Comparison of ENCODE assay signal across 33 cellular contexts in genomic region chr17:70947215-70947614, GRCh38.
"Had no signal": no experiment of that assay in that cellular context is flagged by ENCODE, and none has a peak within 500 bp of the region (broad histone marks: within the 10 kb centered on the region; RNA-seq: fewer than 3 reads in every experiment).

No MANE protein-coding gene starts in this region.

- H3K27me3 Mint-ChIP-seq: activated B cell treated with CpG ODN at 0.5 μM for 24 hours; activated CD8-positive, alpha-beta T cell treated with anti-CD3 and anti-CD28 coated beads for 36 hours; activated naive CD8-positive, alpha-beta T cell treated with anti-CD3 and anti-CD28 coated beads, Interleukin-2, amount 10 ng/mL, durations not matched to agents 7 days and 5 days; activated T-helper 17 cell treated with anti-CD3 and anti-CD28 coated beads, Interleukin-2, amount 50 U/mL, for 72 hours; effector memory CD8-positive, alpha-beta T cell; T-helper 17 cell had no signal

- H3K4me1 ChIP-seq: adrenal gland, body of pancreas, esophagus muscularis mucosa, foreskin keratinocyte, gastrocnemius medialis had no signal

- H3K9me3 ChIP-seq: adrenal gland, body of pancreas, esophagus muscularis mucosa, gastrocnemius medialis had no signal

- DNase-seq: activated B cell treated with CpG ODN at 0.5 μM for 24 hours; activated CD4-positive, alpha-beta T cell treated with anti-CD3 and anti-CD28 coated beads for 48 hours; activated CD4-positive, alpha-beta T cell treated with anti-CD3 and anti-CD28 coated beads, Interleukin-2, amount 50 U/mL, for 1 hour; activated CD4-positive, alpha-beta T cell treated with anti-CD3 and anti-CD28 coated beads, Interleukin-2, amount 50 U/mL, for 48 hours; activated CD8-positive, alpha-beta memory T cell treated with anti-CD3 and anti-CD28 coated beads for 24 hours; activated CD8-positive, alpha-beta T cell treated with anti-CD3 and anti-CD28 coated beads for 36 hours; activated effector memory CD4-positive, alpha-beta T cell treated with Interleukin-2 at 50 U/mL for 16 hours; activated gamma-delta T cell treated with Interleukin-2 at 50 U/mL for 16 hours; activated naive CD4-positive, alpha-beta T cell treated with Interleukin-2 at 50 U/mL for 16 hours; activated naive CD8-positive, alpha-beta T cell treated with anti-CD3 and anti-CD28 coated beads, Interleukin-2, amount 10 ng/mL, durations not matched to agents 7 days and 5 days; activated T-cell treated with anti-CD3 and anti-CD28 coated beads, Interleukin-2, amount 50 U/mL, for 4 hours; adrenal gland; amygdala; aorta; body of pancreas; caudate nucleus; cortex of kidney; dermis blood vessel endothelial cell; effector CD4-positive, alpha-beta T cell; effector memory CD8-positive, alpha-beta T cell; erythroblast; foreskin keratinocyte; gastrocnemius medialis; glutamatergic neuron; T-helper 1 cell; T-helper 17 cell; T1000; WERI-Rb-1 had no signal

- H3K4me1 Mint-ChIP-seq: activated B cell treated with CpG ODN at 0.5 μM for 24 hours; activated naive CD8-positive, alpha-beta T cell treated with anti-CD3 and anti-CD28 coated beads, Interleukin-2, amount 10 ng/mL, durations not matched to agents 7 days and 5 days; activated T-helper 17 cell treated with anti-CD3 and anti-CD28 coated beads, Interleukin-2, amount 50 U/mL, for 72 hours; T-helper 17 cell had no signal

- ATAC-seq: activated CD4-positive, CD25-positive, alpha-beta regulatory T cell treated with anti-CD3 and anti-CD28 coated beads, Interleukin-2, amount 50 U/mL, for 24 hours; activated CD8-positive, alpha-beta T cell treated with anti-CD3 and anti-CD28 coated beads for 36 hours; activated naive CD4-positive, alpha-beta T cell treated with anti-CD3 and anti-CD28 coated beads, Interleukin-2, amount 50 U/mL, for 72 hours; activated T-cell treated with anti-CD3 and anti-CD28 coated beads, Interleukin-2, amount 50 U/mL, for 4 hours; activated T-helper 17 cell treated with anti-CD3 and anti-CD28 coated beads, Interleukin-2, amount 50 U/mL, for 72 hours; body of pancreas; effector memory CD8-positive, alpha-beta T cell; foreskin keratinocyte; gastrocnemius medialis; T-helper 17 cell had no signal

- H3K27ac Mint-ChIP-seq: activated B cell treated with CpG ODN at 0.5 μM for 24 hours; activated CD8-positive, alpha-beta T cell treated with anti-CD3 and anti-CD28 coated beads for 36 hours; activated naive CD4-positive, alpha-beta T cell treated with anti-CD3 and anti-CD28 coated beads, Interleukin-2, amount 50 U/mL, for 72 hours; activated naive CD8-positive, alpha-beta T cell treated with anti-CD3 and anti-CD28 coated beads, Interleukin-2, amount 10 ng/mL, durations not matched to agents 7 days and 5 days; activated T-helper 17 cell treated with anti-CD3 and anti-CD28 coated beads, Interleukin-2, amount 50 U/mL, for 72 hours; effector memory CD8-positive, alpha-beta T cell; T-helper 17 cell; T-helper 2 cell treated with Interferon-gamma antibody and Interleukin-4, amounts not matched to agents 5 μg/mL and 100 μg/mL, for 36 hours had no signal

- H3K27me3 ChIP-seq: adrenal gland, body of pancreas, esophagus muscularis mucosa, foreskin keratinocyte, gastrocnemius medialis had no signal

- H3K36me3 Mint-ChIP-seq: activated naive CD8-positive, alpha-beta T cell treated with anti-CD3 and anti-CD28 coated beads, Interleukin-2, amount 10 ng/mL, durations not matched to agents 7 days and 5 days had no signal

- H3K36me3 ChIP-seq: adrenal gland, esophagus muscularis mucosa, gastrocnemius medialis, WERI-Rb-1 had no signal

- H3K4me3 ChIP-seq: adrenal gland, body of pancreas, esophagus muscularis mucosa, gastrocnemius medialis had no signal

- H3K4me3 Mint-ChIP-seq: activated B cell treated with CpG ODN at 0.5 μM for 24 hours; activated CD8-positive, alpha-beta T cell treated with anti-CD3 and anti-CD28 coated beads for 36 hours; activated naive CD8-positive, alpha-beta T cell treated with anti-CD3 and anti-CD28 coated beads, Interleukin-2, amount 10 ng/mL, durations not matched to agents 7 days and 5 days; activated T-cell treated with anti-CD3 and anti-CD28 coated beads, Interleukin-2, amount 50 U/mL, for 4 hours; activated T-helper 17 cell treated with anti-CD3 and anti-CD28 coated beads, Interleukin-2, amount 50 U/mL, for 72 hours; effector memory CD8-positive, alpha-beta T cell; T-helper 17 cell; T-helper 2 cell treated with Interferon-gamma antibody and Interleukin-4, amounts not matched to agents 5 μg/mL and 100 μg/mL, for 36 hours had no signal

- H3K27ac ChIP-seq: adrenal gland, body of pancreas, esophagus muscularis mucosa, foreskin keratinocyte, gastrocnemius medialis, WERI-Rb-1 had no signal
